In genomic region chr2:19746611-19747309, GRCh38 we compare ENCODE assay signal across 9 cellular contexts.
DNase-seq lines count a peak whose midpoint lies in the region; ATAC-seq and TF ChIP-seq lines count a peak whose summit lies in the region.
"Had no signal": no experiment of that assay in that cellular context is flagged by ENCODE, and none has a peak within 500 bp of the region (broad histone marks: within the 10 kb centered on the region; RNA-seq: fewer than 3 reads in every experiment).

No MANE protein-coding gene starts in this region.

- TF ChIP-seq CTCF in 22Rv1 (IDR thresholded peaks at IDR 0.05) (peak; percentile 54), GM12872 (IDR thresholded peaks at IDR 0.05; ENCODE audit: insufficient read depth, low read depth, low read length) (peak; percentile 42; the same call in 2 of the 3 replicates), Panc1 (IDR thresholded peaks at IDR 0.05) (peak; percentile 54; the same call in 1 of the 2 replicates), heart left ventricle (IDR thresholded peaks at IDR 0.05) (peak in 11 of 12 donors; percentile 8 to 52 (median 26))

- H3K4me3 ChIP-seq in Panc1 (ENCODE audit: low read depth in 2 of 2, low read length in 2 of 2) (no peak overlapping the region), heart left ventricle (no peak overlapping the region)
- H3K4me3 ChIP-seq: upper lobe of left lung had no signal

- H3K36me3 ChIP-seq in Panc1 (ENCODE audit: control insufficient read depth, insufficient read depth, low read length) (no peaks in the 10 kb centered on the region), heart left ventricle (no peaks in the 10 kb centered on the region)
- H3K36me3 ChIP-seq: upper lobe of left lung had no signal

- no peaks in the 10 kb centered on the region for H3K9me3 ChIP-seq in Panc1 (ENCODE audit: control insufficient read depth, insufficient read depth, low read depth, low read length)
- no peaks in the 10 kb centered on the region for H3K9me3 ChIP-seq in heart left ventricle
- H3K9me3 ChIP-seq: upper lobe of left lung had no signal

- TF ChIP-seq POLR2A in heart left ventricle (IDR thresholded peaks at IDR 0.05), result no peak

- ATAC-seq in Panc1, result peak; percentile 57; the same call in 1 of the 2 replicates
- peak in 3 of 4 donors; percentile 52 to 83 (median 54) for ATAC-seq in heart left ventricle
- ATAC-seq in HG03378 (IDR thresholded peaks at IDR 0.05; ENCODE audit: unreplicated experiment), result no peak

- H3K4me1 ChIP-seq in Panc1 (ENCODE audit: control insufficient read depth, insufficient read depth, low read length) (no peaks in the 10 kb centered on the region), heart left ventricle (peaks cover 0 to 25% (median 3%) of the 10 kb centered on the region in 12 donors)

- no peaks in the 10 kb centered on the region for H3K27me3 ChIP-seq in Panc1 (ENCODE audit: control insufficient read depth, insufficient read depth, low read length)
- no peaks in the 10 kb centered on the region for H3K27me3 ChIP-seq in heart left ventricle
- H3K27me3 ChIP-seq: upper lobe of left lung had no signal

- H3K27ac ChIP-seq in 22Rv1 (no peak overlapping the region), Panc1 (ENCODE audit: low read length) (no peak overlapping the region), heart left ventricle (peak overlapping the region in 2 of 12 donors; percentile 67 to 71)
- H3K27ac ChIP-seq: upper lobe of left lung had no signal

- CTCF ChIA-PET in Panc1 (lab: Charles Lee), result interaction anchor here (0.8 kb wide), 1 partner anchor 298 kb away, joined by 3 read pairs; no protein-coding TSS in a partner anchor

- WGBS in heart left ventricle, 4 donors, result 81 to 88% (median 84%) methylated on average over 12 to 13 of the region's 13 CpGs

- POLR2A ChIA-PET in Panc1 (lab: Charles Lee), result no interaction called here

- in situ Hi-C loops in Panc1 (cut with HindIII; ENCODE audit: low pct_unique_long_range_greater_than_20kb, low sequenced_read_pairs), result no loop called here

- BruUV-seq in Panc1 (replicated peaks; lab: Mats Ljungman, UMichigan), result no TSS peak

- DNase-seq in Panc1 (ENCODE audit: low read depth, low spot score) (no peak), heart left ventricle (peak in 1 of 5 donors; percentile 52), AG08396 (ENCODE audit: low spot score) (no peak), T-helper 2 cell (no peak)
- no peak for DNase-seq in activated CD4-positive, CD25-positive, alpha-beta regulatory T cell (lab: John Stamatoyannopoulos, UW)

- intact Hi-C loops in Panc1 (cut with micrococcal nuclease; ENCODE audit: unreplicated experiment) (loop anchor here (10.0 kb wide), 1 partner anchor 382 kb away; no protein-coding TSS in a partner anchor), heart left ventricle (cut with DNase I) (loop anchor here in 3 of 10 donors (5.0 to 10.0 kb wide), 3 partner anchors 299 to 384 kb away; no protein-coding TSS in a partner anchor)
